14 cellular contexts compared by ENCODE assay signal in genomic region chr2:218386505-218387368, GRCh38. TPM values are rescaled to one million over a fixed set of nuclear protein-coding genes. Genes with fewer than 3 reads are reported as not detected.
DNase-seq lines count a peak whose midpoint lies in the region; ATAC-seq and TF ChIP-seq lines count a peak whose summit lies in the region.
"Had no signal": no experiment of that assay in that cellular context is flagged by ENCODE, and none has a peak within 500 bp of the region (broad histone marks: within the 10 kb centered on the region; RNA-seq: fewer than 3 reads in every experiment).

No MANE protein-coding gene starts in this region.

- H2BK120ac ChIP-seq in neuronal stem cell (ENCODE audit: low read depth, low read length): no peak overlapping the region

- H3K36me3 ChIP-seq in BE2C (no peaks in the 10 kb centered on the region), iPS DF 6.9 (ENCODE audit: control insufficient read depth, insufficient read depth, low read length) (no peaks in the 10 kb centered on the region), neuronal stem cell (replicated peaks in 1 of 2; ENCODE audit: control insufficient read depth in 2 of 2, insufficient read depth in 2 of 2, low read length in 2 of 2) (no peaks in the 10 kb centered on the region)
- H3K36me3 ChIP-seq: tibial nerve had no signal

- no peak overlapping the region for H3K4ac ChIP-seq in neuronal stem cell (ENCODE audit: low read length)

- H3K9me3 ChIP-seq in BE2C: no peaks in the 10 kb centered on the region
- H3K9me3 ChIP-seq in iPS DF 6.9 (ENCODE audit: control insufficient read depth, insufficient read depth, low read length): no peaks in the 10 kb centered on the region
- H3K9me3 ChIP-seq in neuronal stem cell (replicated peaks in 1 of 2; ENCODE audit: control insufficient read depth in 2 of 2, insufficient read depth in 1 of 2, low read depth in 1 of 2, low read length in 2 of 2): no peaks in the 10 kb centered on the region
- H3K9me3 ChIP-seq: psoas muscle, tibial nerve had no signal

- no peak overlapping the region for H3K4me2 ChIP-seq in neuronal stem cell (ENCODE audit: insufficient read depth, low read length, poor library complexity, severe bottlenecking)

- no peak overlapping the region for H3K27ac ChIP-seq in iPS DF 6.9 (ENCODE audit: low read length)
- no peak overlapping the region for H3K27ac ChIP-seq in neuronal stem cell (replicated peaks; ENCODE audit: low read length)
- H3K27ac ChIP-seq: epithelial cell of prostate, psoas muscle had no signal

- no peak overlapping the region for H4K8ac ChIP-seq in neuronal stem cell (ENCODE audit: low read depth, low read length)

- H3K4me1 ChIP-seq in BE2C (no peaks in the 10 kb centered on the region), iPS DF 6.9 (ENCODE audit: control insufficient read depth, insufficient read depth, low read length) (no peaks in the 10 kb centered on the region), neuronal stem cell (ENCODE audit: control insufficient read depth in 2 of 2, insufficient read depth in 1 of 2, low read depth in 1 of 2, low read length in 2 of 2) (peaks cover 0 to 1% of the 10 kb centered on the region in 2 donors)
- H3K4me1 ChIP-seq: psoas muscle had no signal

- H2BK12ac ChIP-seq in neuronal stem cell (ENCODE audit: low read length): no peak overlapping the region

- no peak overlapping the region for H3K9ac ChIP-seq in neuronal stem cell (ENCODE audit: low read depth, low read length, poor library complexity)

- H3K9me3 Mint-ChIP-seq in IgD-negative memory B cell: no peaks in the 10 kb centered on the region
- H3K9me3 Mint-ChIP-seq: T-helper 2 cell treated with Interferon-gamma antibody and Interleukin-4, amounts not matched to agents 5 μg/mL and 100 μg/mL, for 36 hours had no signal

- peak overlapping the region; percentile 82 for H4K91ac ChIP-seq in neuronal stem cell (ENCODE audit: low read depth, low read length, poor library complexity)

- no peak overlapping the region for H3K14ac ChIP-seq in neuronal stem cell (ENCODE audit: low read length)

- no peak for TF ChIP-seq CTCF in BE2C (IDR thresholded peaks at IDR 0.05; ENCODE audit: low read depth, low read length)

- H3K4me3 ChIP-seq in BE2C (ENCODE audit: low read depth, low read length) (peak overlapping the region; percentile 66; the same call in 1 of the 2 replicates), iPS DF 6.9 (ENCODE audit: low read length) (peak overlapping the region; percentile 67; the same call in 1 of the 2 replicates), neuronal stem cell (ENCODE audit: low read length in 2 of 2) (no peak overlapping the region)

- WGBS in iPS DF 6.9 (ENCODE audit: insufficient coverage, insufficient read length): no CpG with 5 or more reads among the region's 23 CpGs
- WGBS in neuronal stem cell (ENCODE audit: extremely low coverage in 2 of 2, insufficient read length in 2 of 2, insufficient replicate concordance in 1 of 2), 2 donors: no CpG with 5 or more reads among the region's 23 CpGs

- H2AFZ ChIP-seq in neuronal stem cell (ENCODE audit: low read length): peak overlapping the region; percentile 54

- no peaks in the 10 kb centered on the region for H3K36me3 Mint-ChIP-seq in IgD-negative memory B cell

- no peak for ATAC-seq in HG03460 (IDR thresholded peaks at IDR 0.05; ENCODE audit: unreplicated experiment)
- no peak for ATAC-seq in GM18907 (IDR thresholded peaks at IDR 0.05; ENCODE audit: unreplicated experiment)

- H2BK15ac ChIP-seq in neuronal stem cell (ENCODE audit: low read length): peak overlapping the region; percentile 60

- H3K27ac Mint-ChIP-seq in IgD-negative memory B cell: peak overlapping the region in 1 of 3 donors; percentile 22
- H3K27ac Mint-ChIP-seq: T-helper 2 cell treated with Interferon-gamma antibody and Interleukin-4, amounts not matched to agents 5 μg/mL and 100 μg/mL, for 36 hours had no signal

- H3K27me3 ChIP-seq in BE2C (no peaks in the 10 kb centered on the region), iPS DF 6.9 (ENCODE audit: control insufficient read depth, insufficient read depth, low read length) (no peaks in the 10 kb centered on the region; the same call in 1 of the 2 replicates), neuronal stem cell (ENCODE audit: control insufficient read depth in 3 of 3, insufficient read depth in 3 of 3, low read depth in 1 of 3, low read length in 3 of 3) (peaks cover 0 to 50% (median 13%) of the 10 kb centered on the region in 3 experiments)
- H3K27me3 ChIP-seq: tibial nerve had no signal

- peaks cover 5% of the 10 kb centered on the region for H3K27me3 Mint-ChIP-seq in IgD-negative memory B cell

- DNase-seq in BE2C: no peak
- no peak for DNase-seq in iPS DF 6.9 (ENCODE audit: low read depth, low spot score)
- DNase-seq in neuronal stem cell (ENCODE audit: low spot score): no peak
- no peak for DNase-seq in activated CD8-positive, alpha-beta memory T cell treated with anti-CD3 and anti-CD28 coated beads, Interleukin-2, amount 50 U/mL, for 4 hours
- no peak for DNase-seq in GM19240 (ENCODE audit: insufficient read length, low spot score)
- DNase-seq: KBM-7, NCI-H2081 treated with DMSO at 0.1 percent for 48 hours had no signal

- no peaks in the 10 kb centered on the region for H3K79me1 ChIP-seq in neuronal stem cell (ENCODE audit: low read depth, low read length)

- no peak overlapping the region for H3K23ac ChIP-seq in neuronal stem cell (ENCODE audit: low read depth, low read length, poor library complexity)

- no peak overlapping the region for H2BK5ac ChIP-seq in neuronal stem cell (ENCODE audit: low read length)

- H2AK5ac ChIP-seq in neuronal stem cell (ENCODE audit: low read depth, low read length): peak overlapping the region; percentile 37

- peaks cover 4 to 9% (median 8%) of the 10 kb centered on the region in 3 donors for H3K4me1 Mint-ChIP-seq in IgD-negative memory B cell

- H3K18ac ChIP-seq in neuronal stem cell (ENCODE audit: low read length): peak overlapping the region; percentile 52

- peak overlapping the region in 3 of 4 donors; percentile 31 to 85 (median 38) for H3K4me3 Mint-ChIP-seq in IgD-negative memory B cell

RNA-seq across cellular contexts. Expression of gene SLC11A1, which starts 4.7 kb away (rescaled TPM):
- polyA plus RNA-seq in BE2C (2012; ENCODE audit: insufficient read depth, insufficient read length, low read depth): 1.4 TPM
- polyA plus RNA-seq in IgD-negative memory B cell: 1.3 TPM
- polyA plus RNA-seq in neuronal stem cell (2013, experiment 1 of 2): 0.35 TPM
- polyA plus RNA-seq in neuronal stem cell (2013, experiment 2 of 2): 0.06 TPM

RNA-seq across cellular contexts. Expression of gene CTDSP1, which starts 12.9 kb away (rescaled TPM):
- 110 TPM for polyA plus RNA-seq in BE2C (2012; ENCODE audit: insufficient read depth, insufficient read length, low read depth)
- polyA plus RNA-seq in IgD-negative memory B cell: 16.2 TPM
- 39.9 TPM for polyA plus RNA-seq in neuronal stem cell (2013, experiment 1 of 2)
- 39.8 TPM for polyA plus RNA-seq in neuronal stem cell (2013, experiment 2 of 2)

RNA-seq across cellular contexts. Expression of gene CATIP, which starts 30.1 kb away (rescaled TPM):
- polyA plus RNA-seq in BE2C (2012; ENCODE audit: insufficient read depth, insufficient read length, low read depth): not detected
- polyA plus RNA-seq in IgD-negative memory B cell: 0.18 TPM
- 0.66 TPM for polyA plus RNA-seq in neuronal stem cell (2013, experiment 1 of 2)
- polyA plus RNA-seq in neuronal stem cell (2013, experiment 2 of 2): 0.80 TPM
- polyA plus RNA-seq: psoas muscle had no signal

RNA-seq across cellular contexts. Expression of gene VIL1, which starts 32.2 kb away (rescaled TPM):
- polyA plus RNA-seq in BE2C (2012; ENCODE audit: insufficient read depth, insufficient read length, low read depth): 0.11 TPM
- 0.28 TPM for polyA plus RNA-seq in IgD-negative memory B cell
- polyA plus RNA-seq in neuronal stem cell (2013, experiment 1 of 2): 0.07 TPM
- 0.08 TPM for polyA plus RNA-seq in neuronal stem cell (2013, experiment 2 of 2)

Comparison
In these comparisons a context has a peak if more than half of its experiments do, and no peak if none do; other contexts are left out.
1. H3K4me3 ChIP-seq: peak in BE2C (single experiment) and iPS DF 6.9 (single experiment); none in neuronal stem cell (0 of 2).